Comparison of ENCODE assay signal across 9 cellular contexts in genomic region chr6:138493413-138493812, GRCh38. TPM values are rescaled to one million over a fixed set of nuclear protein-coding genes. Genes with fewer than 3 reads are reported as not detected.
DNase-seq lines count a peak whose midpoint lies in the region; TF ChIP-seq lines count a peak whose summit lies in the region.
"Had no signal": no experiment of that assay in that cellular context is flagged by ENCODE, and none has a peak within 500 bp of the region (broad histone marks: within the 10 kb centered on the region; RNA-seq: fewer than 3 reads in every experiment).

No MANE protein-coding gene starts in this region.

- DNase-seq in NCI-H82 (lab: John Stamatoyannopoulos, UW) (peak; percentile 27), NCI-H82 treated with DMSO at 0.1 percent for 48 hours (lab: John Stamatoyannopoulos, UW; ENCODE audit: unreplicated experiment) (no peak), chondrocyte (ENCODE audit: low spot score) (no peak), kidney glomerular epithelial cell (lab: John Stamatoyannopoulos, UW) (peak; percentile 57), type B pancreatic cell (ENCODE audit: extremely low spot score, unreplicated experiment) (no peak), HUDEP-2 (lab: John Stamatoyannopoulos, UW; ENCODE audit: unreplicated experiment in 76 of 76) (no peak)
- no peak for DNase-seq in activated naive CD4-positive, alpha-beta T cell treated with anti-CD3 and anti-CD28 coated beads, Interleukin-2, amount 50 U/mL, for 16 hours
- no peak for DNase-seq in activated effector memory CD4-positive, alpha-beta T cell treated with anti-CD3 and anti-CD28 coated beads, Interleukin-2, amount 50 U/mL, for 16 hours

- no peaks in the 10 kb centered on the region for H3K27me3 Mint-ChIP-seq in chondrocyte (ENCODE audit: low read depth)
- H3K27me3 Mint-ChIP-seq in type B pancreatic cell = no peaks in the 10 kb centered on the region

- peak overlapping the region; percentile 4 for H3K4me3 Mint-ChIP-seq in chondrocyte (ENCODE audit: unreplicated experiment)
- peak overlapping the region; percentile 70 for H3K4me3 Mint-ChIP-seq in type B pancreatic cell
- H3K4me3 Mint-ChIP-seq: B cell had no signal

- peak overlapping the region; percentile 86 for H3K27ac Mint-ChIP-seq in chondrocyte (ENCODE audit: unreplicated experiment)
- H3K27ac Mint-ChIP-seq in type B pancreatic cell = peak overlapping the region; percentile 77
- H3K27ac Mint-ChIP-seq: B cell had no signal

- no peak for TF ChIP-seq CTCF in chondrocyte (IDR thresholded peaks at IDR 0.05)
- no peak for TF ChIP-seq CTCF in type B pancreatic cell (conservative IDR thresholded peaks at IDR 0.05)

- H3K9me3 Mint-ChIP-seq in chondrocyte (ENCODE audit: low read depth) (no peaks in the 10 kb centered on the region), type B pancreatic cell (no peaks in the 10 kb centered on the region)

- H3K4me1 Mint-ChIP-seq in chondrocyte (ENCODE audit: low read depth) = peaks cover 54% of the 10 kb centered on the region
- H3K4me1 Mint-ChIP-seq in type B pancreatic cell (ENCODE audit: unreplicated experiment) = peaks cover 27% of the 10 kb centered on the region
- H3K4me1 Mint-ChIP-seq: B cell had no signal

- H3K36me3 Mint-ChIP-seq in chondrocyte (ENCODE audit: low read depth) = no peaks in the 10 kb centered on the region
- H3K36me3 Mint-ChIP-seq in type B pancreatic cell = peaks cover 9% of the 10 kb centered on the region

RNA-seq across cellular contexts. Expression of gene NHSL1, which starts 5.9 kb away (rescaled TPM):
- total RNA-seq in chondrocyte (17.2 to 23.7 TPM (median 23.4 TPM) in 3 replicates), type B pancreatic cell (ENCODE audit: low replicate concordance) (29.7 and 63.9 TPM in 2 replicates)

Comparison
In these comparisons a context has a peak if more than half of its experiments do, and no peak if none do; other contexts are left out.
1. DNase-seq: peak in NCI-H82 (single experiment) and kidney glomerular epithelial cell (single experiment); none in NCI-H82 treated with DMSO at 0.1 percent for 48 hours (single experiment), chondrocyte (single experiment), type B pancreatic cell (single experiment), HUDEP-2 (0 of 76), activated naive CD4-positive, alpha-beta T cell treated with anti-CD3 and anti-CD28 coated beads, Interleukin-2, amount 50 U/mL, for 16 hours (single experiment) and activated effector memory CD4-positive, alpha-beta T cell treated with anti-CD3 and anti-CD28 coated beads, Interleukin-2, amount 50 U/mL, for 16 hours (single experiment).